In genomic region chr6:53009056-53009455, GRCh38 we compare ENCODE assay signal across 31 cellular contexts.
"Had no signal": no experiment of that assay in that cellular context is flagged by ENCODE, and none has a peak within 500 bp of the region (broad histone marks: within the 10 kb centered on the region; RNA-seq: fewer than 3 reads in every experiment).

No MANE protein-coding gene starts in this region.

- H3K9me3 ChIP-seq: ascending aorta, breast epithelium, colonic mucosa, esophagus squamous epithelium, gastroesophageal sphincter, heart right ventricle had no signal

- H3K27ac ChIP-seq: ascending aorta, breast epithelium, cardiac muscle cell, colonic mucosa, epithelial cell of prostate, esophagus squamous epithelium, gastroesophageal sphincter, heart right ventricle had no signal

- DNase-seq: activated CD4-positive, alpha-beta memory T cell treated with anti-CD3 and anti-CD28 coated beads for 36 hours; activated CD4-positive, alpha-beta T cell treated with anti-CD3 and anti-CD28 coated beads for 36 hours; activated CD4-positive, alpha-beta T cell treated with anti-CD3 and anti-CD28 coated beads, Interleukin-2, amount 10 ng/mL, durations not matched to agents 24 days and 14 days; activated CD4-positive, CD25-positive, alpha-beta regulatory T cell; activated CD4-positive, CD25-positive, alpha-beta regulatory T cell treated with anti-CD3 and anti-CD28 coated beads, Interleukin-2, amount 50 U/mL, for 72 hours; activated CD8-positive, alpha-beta memory T cell treated with anti-CD3 and anti-CD28 coated beads, Interleukin-2, amount 10 ng/mL, durations not matched to agents 7 days and 5 days; activated CD8-positive, alpha-beta memory T cell treated with anti-CD3 and anti-CD28 coated beads, Interleukin-2, amount 50 U/mL, for 48 hours; activated CD8-positive, alpha-beta T cell treated with anti-CD3 and anti-CD28 coated beads, Interleukin-2, amount 10 ng/mL, durations not matched to agents 7 days and 5 days; activated gamma-delta T cell; activated naive CD4-positive, alpha-beta T cell; activated naive CD4-positive, alpha-beta T cell treated with anti-CD3 and anti-CD28 coated beads, Interleukin-2, amount 10 ng/mL, durations not matched to agents 7 days and 5 days; activated naive CD8-positive, alpha-beta T cell treated with anti-CD3 and anti-CD28 coated beads, Interleukin-2, amount 10 ng/mL, durations not matched to agents 7 days and 5 days; activated T-cell treated with anti-CD3 and anti-CD28 coated beads for 4 hours; activated T-cell treated with anti-CD3 and anti-CD28 coated beads, Interleukin-2, amount 50 U/mL, for 24 hours; activated T-cell treated with anti-CD3 and anti-CD28 coated beads, Interleukin-2, amount 50 U/mL, for 72 hours; central memory CD4-positive, alpha-beta T cell; cerebellar nuclear complex; colonic mucosa; effector CD8-positive, alpha-beta T cell; esophagus squamous epithelium; foreskin melanocyte; heart right ventricle; hippocampal formation; T-helper 17 cell; T1000 had no signal

- H3K4me3 ChIP-seq: ascending aorta, breast epithelium, cardiac muscle cell, colonic mucosa, esophagus squamous epithelium, gastroesophageal sphincter, heart right ventricle had no signal

- H3K27me3 ChIP-seq: ascending aorta, breast epithelium, cardiac muscle cell, colonic mucosa, esophagus squamous epithelium, gastroesophageal sphincter, heart right ventricle had no signal

- H3K4me1 ChIP-seq: colonic mucosa, heart right ventricle had no signal

- ATAC-seq: activated CD4-positive, alpha-beta T cell treated with anti-CD3 and anti-CD28 coated beads for 36 hours; activated CD8-positive, alpha-beta memory T cell treated with anti-CD3 and anti-CD28 coated beads, Interleukin-2, amount 10 ng/mL, durations not matched to agents 7 days and 5 days; activated CD8-positive, alpha-beta T cell treated with anti-CD3 and anti-CD28 coated beads, Interleukin-2, amount 10 ng/mL, durations not matched to agents 7 days and 5 days; activated naive CD4-positive, alpha-beta T cell treated with anti-CD3 and anti-CD28 coated beads, Interleukin-2, amount 50 U/mL, for 72 hours; activated T-cell treated with anti-CD3 and anti-CD28 coated beads, Interleukin-2, amount 50 U/mL, for 72 hours; gastroesophageal sphincter; heart right ventricle; T-helper 17 cell had no signal
